ENCODE assay signal across 1 cellular context in genomic region chr20:63522981-63523611, GRCh38.
TF ChIP-seq lines count a peak whose summit lies in the region.

No MANE protein-coding gene starts in this region.

TF ChIP-seq in neural cell, 6 proteins besides CTCF, POLR2A, EP300 and RAD21:
- no peak for TF ChIP-seq REST (IDR thresholded peaks at IDR 0.05; ENCODE audit: borderline replicate concordance)
- no peak for TF ChIP-seq EZH2 (IDR thresholded peaks at IDR 0.05; ENCODE audit: borderline replicate concordance, insufficient read depth, low read length, poor library complexity, severe bottlenecking)
- TF ChIP-seq SMC3 (conservative IDR thresholded peaks at IDR 0.05; ENCODE audit: poor library complexity): no peak
- TF ChIP-seq POLR2AphosphoS5 (IDR thresholded peaks at IDR 0.05): no peak
- no peak for TF ChIP-seq TAF1 (IDR thresholded peaks at IDR 0.05; ENCODE audit: low read depth)
- no peak for TF ChIP-seq MXI1 (conservative IDR thresholded peaks at IDR 0.05; ENCODE audit: poor library complexity, severe bottlenecking)
